25 cellular contexts compared by ENCODE assay signal in the genomic region with DNA sequence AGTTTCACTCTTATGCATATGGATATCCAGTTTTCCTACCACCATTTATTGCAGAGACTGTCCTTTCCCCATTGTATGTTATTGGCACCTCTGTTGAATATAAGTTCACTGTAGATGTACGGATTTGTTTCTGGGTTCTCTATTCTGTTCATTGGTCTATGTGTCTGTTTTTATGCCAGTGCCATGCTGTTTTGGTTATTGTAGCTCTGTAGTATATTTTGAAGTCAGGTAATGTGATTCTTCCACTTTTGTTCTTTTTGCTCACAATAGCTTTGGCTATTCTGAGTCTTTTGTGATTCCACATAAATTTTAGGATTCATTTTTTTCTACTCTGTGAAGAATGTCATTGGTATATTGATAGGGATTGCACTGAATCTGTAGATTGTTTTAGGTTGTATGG.
"Had no signal": no experiment of that assay in that cellular context is flagged by ENCODE, and none has a peak within 500 bp of the region (broad histone marks: within the 10 kb centered on the region; RNA-seq: fewer than 3 reads in every experiment).

No MANE protein-coding gene starts in this region.

- H3K4me1 ChIP-seq: heart left ventricle, left ventricle myocardium inferior, right atrium auricular region, suprapubic skin, tibial artery, upper lobe of right lung had no signal

- H3K36me3 Mint-ChIP-seq: naive B cell had no signal

- H3K9me3 ChIP-seq: ovary, thoracic aorta, tibial artery, upper lobe of right lung had no signal

- H3K36me3 ChIP-seq: heart left ventricle, left ventricle myocardium inferior, ovary, right atrium auricular region, suprapubic skin, thoracic aorta, tibial artery, upper lobe of right lung had no signal

- H3K4me3 ChIP-seq: heart left ventricle, hepatocyte, left ventricle myocardium inferior, lung, ovary, right atrium auricular region, skin epidermis, suprapubic skin, thoracic aorta, tibial artery, upper lobe of right lung had no signal

- FAIRE-seq: urothelium cell line had no signal

- H3K4me2 ChIP-seq: hepatocyte had no signal

- H3K79me2 ChIP-seq: hepatocyte had no signal

- H3K27ac Mint-ChIP-seq: naive B cell; natural killer cell; progenitor cell of endocrine pancreas; stimulated activated naive CD8-positive, alpha-beta T cell treated with anti-CD3 and anti-CD28 coated beads, Interleukin-15, Interleukin-2, amounts not matched to agents 100 ng/mL and 50 ng/mL, for 24 hours had no signal

- H3K9me3 Mint-ChIP-seq: natural killer cell had no signal

- H3K27me3 Mint-ChIP-seq: naive B cell; progenitor cell of endocrine pancreas; stimulated activated naive CD8-positive, alpha-beta T cell treated with anti-CD3 and anti-CD28 coated beads, Interleukin-15, Interleukin-2, amounts not matched to agents 100 ng/mL and 50 ng/mL, for 24 hours had no signal

- H3K4me3 Mint-ChIP-seq: naive B cell; natural killer cell; stimulated activated naive CD8-positive, alpha-beta T cell treated with anti-CD3 and anti-CD28 coated beads, Interleukin-15, Interleukin-2, amounts not matched to agents 100 ng/mL and 50 ng/mL, for 24 hours had no signal

- H3K4me1 Mint-ChIP-seq: natural killer cell had no signal

- H3K27ac ChIP-seq: heart left ventricle, hepatocyte, left ventricle myocardium inferior, ovary, right atrium auricular region, skin epidermis, suprapubic skin, thoracic aorta, tibial artery, upper lobe of right lung had no signal

- DNase-seq: heart left ventricle; islet precursor cell; left ventricle myocardium inferior; mesenchymal stem cell; naive B cell; natural killer cell; ovary; stimulated activated CD4-positive, alpha-beta T cell treated with anti-CD3 and anti-CD28 coated beads, Interleukin-12 subunit alpha, Interleukin-12 subunit beta, amount 100 ng/mL, for 4 hours; stimulated activated CD4-positive, alpha-beta T cell treated with anti-CD3 and anti-CD28 coated beads, Interleukin-15, amount 100 ng/mL, for 24 hours; stimulated activated CD4-positive, alpha-beta T cell treated with anti-CD3 and anti-CD28 coated beads, Interleukin-2, amount 100 ng/mL, for 24 hours; stimulated activated CD4-positive, alpha-beta T cell treated with anti-CD3 and anti-CD28 coated beads, Interleukin-4, amount 100 ng/mL, for 1 hour; stimulated activated naive CD4-positive, alpha-beta T cell; tibial artery; trophoblast cell; upper lobe of right lung had no signal

- ATAC-seq: heart left ventricle, natural killer cell, sciatic nerve, upper lobe of right lung had no signal

- H3K27me3 ChIP-seq: heart left ventricle, hepatocyte, ovary, right atrium auricular region, suprapubic skin, tibial artery, upper lobe of right lung had no signal

- H2AFZ ChIP-seq: hepatocyte had no signal
